ENCODE assay signal across 19 cellular contexts in genomic region chr10:93406367-93407145, GRCh38.
A peak's percentile ranks its signal among the peaks of the same experiment; 100 is the strongest.
DNase-seq lines count a peak whose midpoint lies in the region; ATAC-seq and TF ChIP-seq lines count a peak whose summit lies in the region.
"Had no signal": no experiment of that assay in that cellular context is flagged by ENCODE, and none has a peak within 500 bp of the region (broad histone marks: within the 10 kb centered on the region; RNA-seq: fewer than 3 reads in every experiment).

No MANE protein-coding gene starts in this region.

- H4K91ac ChIP-seq in IMR-90 (ENCODE audit: insufficient read depth, low read depth, low read length) (peak overlapping the region; percentile 63; the same call in 1 of the 2 replicates), mesenchymal stem cell (ENCODE audit: low read length) (peak overlapping the region; percentile 52)

- H2AFZ ChIP-seq in IMR-90 (replicated peaks; ENCODE audit: low read length, poor library complexity) (no peak overlapping the region), mesenchymal stem cell (ENCODE audit: low read depth, low read length) (no peak overlapping the region)

- H2BK12ac ChIP-seq in mesenchymal stem cell (ENCODE audit: low read length in 2 of 2): peak overlapping the region in 1 of 2 experiments; percentile 51

- H3K9me1 ChIP-seq in IMR-90 (ENCODE audit: insufficient read depth, low read length): peaks cover 28% of the 10 kb centered on the region

- H3K4ac ChIP-seq in IMR-90 (ENCODE audit: low read depth, low read length) (peak overlapping the region; percentile 37; the same call in 1 of the 2 replicates), mesenchymal stem cell (ENCODE audit: low read depth in 1 of 2, low read length in 2 of 2) (no peak overlapping the region)

- H2BK5ac ChIP-seq in IMR-90 (ENCODE audit: low read depth, low read length, poor library complexity, severe bottlenecking) (peak overlapping the region; percentile 38), mesenchymal stem cell (ENCODE audit: low read depth, low read length, poor library complexity, severe bottlenecking) (no peak overlapping the region)

- peak; percentile 31 for DNase-seq in AG08396 (ENCODE audit: low spot score)
- peak; percentile 34 for DNase-seq in IMR-90
- DNase-seq in endodermal cell: peak; percentile 73
- DNase-seq in mesenchymal stem cell: peak; percentile 54
- DNase-seq in GF-D8 (lab: John Stamatoyannopoulos, UW): no peak
- DNase-seq in SKM-1 (lab: John Stamatoyannopoulos, UW; ENCODE audit: unreplicated experiment): no peak
- DNase-seq: activated CD4-positive, alpha-beta T cell treated with anti-CD3 and anti-CD28 coated beads for 48 hours; activated T-cell treated with anti-CD3 and anti-CD28 coated beads, Interleukin-2, amount 50 U/mL, for 4 hours; anterior cingulate cortex; DMS153; midbrain; NCI-H1105; NCI-H446 treated with DMSO at 0.1 percent for 48 hours; stimulated activated CD4-positive, alpha-beta T cell treated with anti-CD3 and anti-CD28 coated beads, Interleukin-1b, Interleukin-23, amount 100 ng/mL, for 48 hours; stimulated activated CD8-positive, alpha-beta memory T cell treated with anti-CD3 and anti-CD28 coated beads, Interleukin-4, amount 100 ng/mL, for 48 hours; upper lobe of left lung had no signal

- peaks cover 52% of the 10 kb centered on the region for H3K36me3 ChIP-seq in IMR-90 (ENCODE audit: control insufficient read depth, insufficient read depth, low read length)
- peaks cover 79% of the 10 kb centered on the region for H3K36me3 ChIP-seq in endodermal cell (ENCODE audit: control insufficient read depth, insufficient read depth, low read length)
- peaks cover 41 to 91% of the 10 kb centered on the region in 2 experiments for H3K36me3 ChIP-seq in mesenchymal stem cell (ENCODE audit: control insufficient read depth in 1 of 2, insufficient read depth in 2 of 2, low read depth in 1 of 2, low read length in 2 of 2)
- H3K36me3 ChIP-seq: prostate gland had no signal

- H4K8ac ChIP-seq in IMR-90 (ENCODE audit: low read depth in 2 of 2, low read length in 2 of 2) (peak overlapping the region in 1 of 2 experiments; percentile 46; a peak in 2 of 4 replicates), mesenchymal stem cell (ENCODE audit: low read length) (peak overlapping the region; percentile 45)

- H3K4me3 Mint-ChIP-seq in endodermal cell: no peak overlapping the region
- H3K4me3 Mint-ChIP-seq: activated T-cell treated with anti-CD3 and anti-CD28 coated beads, Interleukin-2, amount 50 U/mL, for 4 hours had no signal

- in situ Hi-C loops in IMR-90 (cut with MboI; ENCODE audit: low sequenced_read_pairs): no loop called here

- no peak for TF ChIP-seq CTCF in IMR-90 (conservative IDR thresholded peaks at IDR 0.05; ENCODE audit: low read depth, low read length)
- TF ChIP-seq CTCF in endodermal cell (conservative IDR thresholded peaks at IDR 0.05): no peak

- POLR2A ChIA-PET in IMR-90 (lab: Charles Lee; ENCODE audit: unreplicated experiment): no interaction called here

- dilution Hi-C loops in IMR-90 (cut with HindIII; ENCODE audit: low sequenced_read_pairs, unreplicated experiment): no loop called here

- H3K27me3 ChIP-seq in IMR-90 (ENCODE audit: control insufficient read depth, insufficient read depth, low read length): no peaks in the 10 kb centered on the region
- H3K27me3 ChIP-seq in endodermal cell (ENCODE audit: control insufficient read depth, insufficient read depth, low read length, poor library complexity, severe bottlenecking): no peaks in the 10 kb centered on the region
- no peaks in the 10 kb centered on the region for H3K27me3 ChIP-seq in mesenchymal stem cell (ENCODE audit: control insufficient read depth in 1 of 2, insufficient read depth in 1 of 2, low read length in 2 of 2)
- H3K27me3 ChIP-seq: upper lobe of left lung had no signal

- no peak overlapping the region for H2BK15ac ChIP-seq in IMR-90 (ENCODE audit: low read depth, low read length)
- H2BK15ac ChIP-seq in mesenchymal stem cell (ENCODE audit: low read depth, poor library complexity, severe bottlenecking): no peak overlapping the region

- ATAC-seq in IMR-90 (ENCODE audit: low read depth): peak; percentile 72
- no peak for ATAC-seq in HG03469 (IDR thresholded peaks at IDR 0.05; ENCODE audit: unreplicated experiment)
- no peak for ATAC-seq in HG03342 (IDR thresholded peaks at IDR 0.05; ENCODE audit: unreplicated experiment)
- ATAC-seq: activated T-cell treated with anti-CD3 and anti-CD28 coated beads, Interleukin-2, amount 50 U/mL, for 4 hours had no signal

- H3K56ac ChIP-seq in IMR-90 (ENCODE audit: extremely low read depth, insufficient read depth, low read length): no peak overlapping the region

- H3K9me3 ChIP-seq in IMR-90 (ENCODE audit: control insufficient read depth, insufficient read depth, low read length) (no peaks in the 10 kb centered on the region), endodermal cell (ENCODE audit: control insufficient read depth, low read length) (no peaks in the 10 kb centered on the region), mesenchymal stem cell (ENCODE audit: control insufficient read depth, low read length) (no peaks in the 10 kb centered on the region)
- H3K9me3 ChIP-seq: prostate gland, upper lobe of left lung had no signal

- H2AK5ac ChIP-seq in IMR-90 (ENCODE audit: low read depth, low read length) (peak overlapping the region; percentile 27), mesenchymal stem cell (ENCODE audit: low read length, severe bottlenecking) (no peak overlapping the region)

- 79% methylated on average over 3 of the region's 11 CpGs; no CpG with 5 or more reads in 1 of the 2 experiments for WGBS in IMR-90 (ENCODE audit: extremely low coverage in 2 of 2, insufficient read length in 1 of 2), 2 experiments
- WGBS in endodermal cell (ENCODE audit: insufficient coverage in 1 of 2, insufficient read length in 1 of 2), 2 experiments: 76 to 91% methylated on average over 6 to 11 of the region's 11 CpGs
- 55% methylated on average over 10 of the region's 11 CpGs for WGBS in mesenchymal stem cell

- H3K4me3 ChIP-seq in IMR-90 (ENCODE audit: insufficient read depth, low read depth, low read length) (no peak overlapping the region), endodermal cell (ENCODE audit: low read length) (peak overlapping the region; percentile 28), mesenchymal stem cell (ENCODE audit: insufficient read depth in 1 of 2, low read depth in 1 of 2, low read length in 2 of 2) (no peak overlapping the region)
- H3K4me3 ChIP-seq: prostate gland, upper lobe of left lung had no signal

- TF ChIP-seq POLR2A in IMR-90 (IDR thresholded peaks at IDR 0.05; ENCODE audit: low read depth, low read length): no peak

- peaks cover 26% of the 10 kb centered on the region for H3K4me1 Mint-ChIP-seq in endodermal cell

- H3K36me3 Mint-ChIP-seq in endodermal cell (ENCODE audit: low read depth): peaks cover 48% of the 10 kb centered on the region

- H4K20me1 ChIP-seq in IMR-90 (ENCODE audit: insufficient read depth, low read length): no peaks in the 10 kb centered on the region

- H3K9ac ChIP-seq in IMR-90 (ENCODE audit: low read depth, low read length) (no peak overlapping the region), endodermal cell (ENCODE audit: extremely low read depth, low read length, poor library complexity, severe bottlenecking) (no peak overlapping the region), mesenchymal stem cell (ENCODE audit: low read length) (no peak overlapping the region)

- H4K5ac ChIP-seq in IMR-90 (ENCODE audit: low read depth, low read length): no peak overlapping the region

- peak overlapping the region; percentile 86 for H2AK9ac ChIP-seq in IMR-90 (replicated peaks; ENCODE audit: low read depth, low read length, poor library complexity)

- H3K27me3 Mint-ChIP-seq in endodermal cell (ENCODE audit: insufficient read depth): peaks cover 2% of the 10 kb centered on the region

- no peak overlapping the region for H3K23ac ChIP-seq in IMR-90 (ENCODE audit: low read depth, low read length)
- H3K23ac ChIP-seq in mesenchymal stem cell (ENCODE audit: low read length in 2 of 2): no peak overlapping the region

- CTCF ChIA-PET in IMR-90 (lab: Yijun Ruan, JAX): interaction anchor here (1.1 kb wide), 1 partner anchor 26 kb away, joined by 3 read pairs; no protein-coding TSS in a partner anchor

- H2BK20ac ChIP-seq in IMR-90 (ENCODE audit: low read depth, low read length): no peak overlapping the region

- BruUV-seq in IMR-90 (replicated peaks; lab: Mats Ljungman, UMichigan): no TSS peak

- H2BK120ac ChIP-seq in IMR-90 (ENCODE audit: low read depth, low read length) (0 out of 2 replicates have a peak overlapping the region, but pooled peaks have one; percentile 35), mesenchymal stem cell (ENCODE audit: low read depth, low read length) (no peak overlapping the region)

- peaks cover 13% of the 10 kb centered on the region for H3K4me1 ChIP-seq in IMR-90 (ENCODE audit: control insufficient read depth, insufficient read depth, low read length)
- H3K4me1 ChIP-seq in endodermal cell (ENCODE audit: control insufficient read depth, insufficient read depth, low read length): no peaks in the 10 kb centered on the region
- H3K4me1 ChIP-seq in mesenchymal stem cell (ENCODE audit: control insufficient read depth, insufficient read depth, low read depth, low read length): peaks cover 5% of the 10 kb centered on the region
- H3K4me1 ChIP-seq: prostate gland, upper lobe of left lung had no signal

- peak overlapping the region; percentile 42 for H3K14ac ChIP-seq in IMR-90 (replicated peaks; ENCODE audit: low read depth, low read length)
- H3K14ac ChIP-seq in mesenchymal stem cell (ENCODE audit: low read length in 2 of 2): no peak overlapping the region

- peak overlapping the region; percentile 91 for H3K27ac Mint-ChIP-seq in endodermal cell

- H3K79me1 ChIP-seq in IMR-90 (ENCODE audit: low read depth in 1 of 2, low read length in 2 of 2) (peaks cover 46 to 76% of the 10 kb centered on the region in 2 experiments), mesenchymal stem cell (replicated peaks; ENCODE audit: low read length, poor library complexity, severe bottlenecking) (peaks cover 19% of the 10 kb centered on the region)

- peak overlapping the region; percentile 31; the same call in 1 of the 2 replicates for H3K27ac ChIP-seq in IMR-90 (ENCODE audit: insufficient read depth, low read length)
- peak overlapping the region; percentile 57 for H3K27ac ChIP-seq in endodermal cell (ENCODE audit: low read depth, low read length)
- peak overlapping the region; percentile 30 for H3K27ac ChIP-seq in mesenchymal stem cell (ENCODE audit: low read length, poor library complexity, severe bottlenecking)
- H3K27ac ChIP-seq: prostate gland, upper lobe of left lung had no signal

- H3K18ac ChIP-seq in IMR-90 (ENCODE audit: low read depth, low read length): no peak overlapping the region
- H3K18ac ChIP-seq in mesenchymal stem cell (ENCODE audit: low read depth in 1 of 2, low read length in 2 of 2): peak overlapping the region in 1 of 2 experiments; percentile 55

- no peak overlapping the region for H3K4me2 ChIP-seq in IMR-90 (ENCODE audit: low read depth, low read length)
- no peak overlapping the region for H3K4me2 ChIP-seq in mesenchymal stem cell (ENCODE audit: low read length, poor library complexity, severe bottlenecking)

- TF ChIP-seq RAD21 in IMR-90 (IDR thresholded peaks at IDR 0.05; ENCODE audit: low read length): no peak

- H3K9me3 Mint-ChIP-seq in endodermal cell: no peaks in the 10 kb centered on the region
- H3K9me3 Mint-ChIP-seq: activated T-cell treated with anti-CD3 and anti-CD28 coated beads, Interleukin-2, amount 50 U/mL, for 4 hours had no signal

- intact Hi-C loops in IMR-90 (cut with micrococcal nuclease): no loop called here

Comparison
In these comparisons a context has a peak if more than half of its experiments do, and no peak if none do; other contexts are left out.
1. DNase-seq: peak in AG08396 (single experiment), IMR-90 (single experiment), endodermal cell (single experiment) and mesenchymal stem cell (single experiment); none in GF-D8 (single experiment) and SKM-1 (single experiment).
2. Peak in every context shown above with its lines, with median percentiles within 50 percentile points of each other: H3K27ac ChIP-seq.